In the genomic region with DNA sequence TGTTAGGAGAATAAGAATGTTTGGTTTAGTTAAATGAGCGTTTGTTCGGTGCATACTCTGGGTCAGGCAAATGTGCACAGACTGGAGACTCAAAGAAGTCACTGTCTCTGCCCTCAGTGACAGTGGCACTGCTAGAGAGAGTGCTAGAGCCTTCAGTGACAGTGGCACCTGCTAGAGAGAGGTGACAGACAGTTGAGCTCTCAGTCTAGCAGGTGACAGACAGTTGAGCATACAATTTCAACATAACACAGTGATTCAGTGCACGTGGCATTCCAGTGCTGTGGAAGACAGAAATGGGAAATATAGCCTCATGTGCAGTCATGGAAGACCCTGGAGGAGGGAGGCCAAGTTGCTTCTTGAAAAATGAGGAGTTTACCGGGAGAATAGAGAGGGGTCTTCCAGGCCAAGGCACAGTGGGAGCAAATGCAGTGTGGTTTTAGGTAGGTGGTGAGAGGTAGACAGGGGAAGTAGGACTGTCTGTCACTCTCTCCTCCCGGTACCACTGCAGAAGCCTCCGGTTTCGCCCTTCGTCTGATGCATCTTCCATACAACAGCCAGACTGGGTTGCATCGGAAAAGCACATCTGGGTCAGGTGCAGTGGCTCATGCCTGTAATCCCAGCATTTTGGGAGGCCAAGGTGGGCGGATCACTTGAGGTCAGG, we compare ENCODE assay signal across 1 cellular context.
TF ChIP-seq lines count a peak whose summit lies in the region.

No MANE protein-coding gene starts in this region.

TF ChIP-seq in HepG2, 621 proteins besides CTCF, POLR2A, EP300 and RAD21 (continued from another document):
- TF ChIP-seq CEBPB (IDR thresholded peaks at IDR 0.05; ENCODE audit: borderline replicate concordance, low read depth, low read length) = peak; percentile 68
- peak; percentile 84 for TF ChIP-seq BHLHE40 (IDR thresholded peaks at IDR 0.05; ENCODE audit: low read length)
- TF ChIP-seq SAP130 (CRISPR knock-in tag; IDR thresholded peaks at IDR 0.05; ENCODE audit: low read depth) = peak; percentile 33; the same call in 1 of the 2 replicates
- TF ChIP-seq SKI (IDR thresholded peaks at IDR 0.05; ENCODE audit: partially characterized antibody) = peak; percentile 51
- TF ChIP-seq, protein P1, sequence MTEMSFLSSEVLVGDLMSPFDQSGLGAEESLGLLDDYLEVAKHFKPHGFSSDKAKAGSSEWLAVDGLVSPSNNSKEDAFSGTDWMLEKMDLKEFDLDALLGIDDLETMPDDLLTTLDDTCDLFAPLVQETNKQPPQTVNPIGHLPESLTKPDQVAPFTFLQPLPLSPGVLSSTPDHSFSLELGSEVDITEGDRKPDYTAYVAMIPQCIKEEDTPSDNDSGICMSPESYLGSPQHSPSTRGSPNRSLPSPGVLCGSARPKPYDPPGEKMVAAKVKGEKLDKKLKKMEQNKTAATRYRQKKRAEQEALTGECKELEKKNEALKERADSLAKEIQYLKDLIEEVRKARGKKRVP (CRISPR knock-in tag; IDR thresholded peaks at IDR 0.05) = no peak
- TF ChIP-seq, protein P2, sequence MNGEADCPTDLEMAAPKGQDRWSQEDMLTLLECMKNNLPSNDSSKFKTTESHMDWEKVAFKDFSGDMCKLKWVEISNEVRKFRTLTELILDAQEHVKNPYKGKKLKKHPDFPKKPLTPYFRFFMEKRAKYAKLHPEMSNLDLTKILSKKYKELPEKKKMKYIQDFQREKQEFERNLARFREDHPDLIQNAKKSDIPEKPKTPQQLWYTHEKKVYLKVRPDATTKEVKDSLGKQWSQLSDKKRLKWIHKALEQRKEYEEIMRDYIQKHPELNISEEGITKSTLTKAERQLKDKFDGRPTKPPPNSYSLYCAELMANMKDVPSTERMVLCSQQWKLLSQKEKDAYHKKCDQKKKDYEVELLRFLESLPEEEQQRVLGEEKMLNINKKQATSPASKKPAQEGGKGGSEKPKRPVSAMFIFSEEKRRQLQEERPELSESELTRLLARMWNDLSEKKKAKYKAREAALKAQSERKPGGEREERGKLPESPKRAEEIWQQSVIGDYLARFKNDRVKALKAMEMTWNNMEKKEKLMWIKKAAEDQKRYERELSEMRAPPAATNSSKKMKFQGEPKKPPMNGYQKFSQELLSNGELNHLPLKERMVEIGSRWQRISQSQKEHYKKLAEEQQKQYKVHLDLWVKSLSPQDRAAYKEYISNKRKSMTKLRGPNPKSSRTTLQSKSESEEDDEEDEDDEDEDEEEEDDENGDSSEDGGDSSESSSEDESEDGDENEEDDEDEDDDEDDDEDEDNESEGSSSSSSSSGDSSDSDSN (CRISPR knock-in tag; IDR thresholded peaks at IDR 0.05) = no peak
- TF ChIP-seq FOSL2 (CRISPR knock-in tag; IDR thresholded peaks at IDR 0.05) = peak; percentile 63
- TF ChIP-seq, protein P3, sequence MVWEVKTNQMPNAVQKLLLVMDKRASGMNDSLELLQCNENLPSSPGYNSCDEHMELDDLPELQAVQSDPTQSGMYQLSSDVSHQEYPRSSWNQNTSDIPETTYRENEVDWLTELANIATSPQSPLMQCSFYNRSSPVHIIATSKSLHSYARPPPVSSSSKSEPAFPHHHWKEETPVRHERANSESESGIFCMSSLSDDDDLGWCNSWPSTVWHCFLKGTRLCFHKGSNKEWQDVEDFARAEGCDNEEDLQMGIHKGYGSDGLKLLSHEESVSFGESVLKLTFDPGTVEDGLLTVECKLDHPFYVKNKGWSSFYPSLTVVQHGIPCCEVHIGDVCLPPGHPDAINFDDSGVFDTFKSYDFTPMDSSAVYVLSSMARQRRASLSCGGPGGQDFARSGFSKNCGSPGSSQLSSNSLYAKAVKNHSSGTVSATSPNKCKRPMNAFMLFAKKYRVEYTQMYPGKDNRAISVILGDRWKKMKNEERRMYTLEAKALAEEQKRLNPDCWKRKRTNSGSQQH (CRISPR knock-in tag; IDR thresholded peaks at IDR 0.05; ENCODE audit: low read depth) = no peak
- no peak for TF ChIP-seq ZBTB8A (CRISPR knock-in tag; IDR thresholded peaks at IDR 0.05; ENCODE audit: borderline replicate concordance, low read depth)
- TF ChIP-seq ZKSCAN8 (CRISPR knock-in tag; IDR thresholded peaks at IDR 0.05; ENCODE audit: borderline replicate concordance) = no peak
- TF ChIP-seq, protein P4, sequence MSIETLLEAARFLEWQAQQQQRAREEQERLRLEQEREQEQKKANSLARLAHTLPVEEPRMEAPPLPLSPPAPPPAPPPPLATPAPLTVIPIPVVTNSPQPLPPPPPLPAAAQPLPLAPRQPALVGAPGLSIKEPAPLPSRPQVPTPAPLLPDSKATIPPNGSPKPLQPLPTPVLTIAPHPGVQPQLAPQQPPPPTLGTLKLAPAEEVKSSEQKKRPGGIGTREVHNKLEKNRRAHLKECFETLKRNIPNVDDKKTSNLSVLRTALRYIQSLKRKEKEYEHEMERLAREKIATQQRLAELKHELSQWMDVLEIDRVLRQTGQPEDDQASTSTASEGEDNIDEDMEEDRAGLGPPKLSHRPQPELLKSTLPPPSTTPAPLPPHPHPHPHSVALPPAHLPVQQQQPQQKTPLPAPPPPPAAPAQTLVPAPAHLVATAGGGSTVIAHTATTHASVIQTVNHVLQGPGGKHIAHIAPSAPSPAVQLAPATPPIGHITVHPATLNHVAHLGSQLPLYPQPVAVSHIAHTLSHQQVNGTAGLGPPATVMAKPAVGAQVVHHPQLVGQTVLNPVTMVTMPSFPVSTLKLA (IDR thresholded peaks at IDR 0.05) = peak; percentile 39; the same call in 1 of the 2 replicates
